Comparison of ENCODE assay signal across 14 cellular contexts in genomic region chr12:107135177-107135576, GRCh38. TPM values are rescaled to one million over a fixed set of nuclear protein-coding genes. Genes with fewer than 3 reads are reported as not detected.
DNase-seq lines count a peak whose midpoint lies in the region; TF ChIP-seq lines count a peak whose summit lies in the region.
"Had no signal": no experiment of that assay in that cellular context is flagged by ENCODE, and none has a peak within 500 bp of the region (broad histone marks: within the 10 kb centered on the region; RNA-seq: fewer than 3 reads in every experiment).

No MANE protein-coding gene starts in this region.

- H3K27me3 Mint-ChIP-seq in endodermal cell (ENCODE audit: insufficient read depth), result peaks cover 22% of the 10 kb centered on the region
- H3K27me3 Mint-ChIP-seq: CD4-positive, alpha-beta T cell had no signal

- DNase-seq in NCI-H146 treated with DMSO at 0.1 percent for 48 hours (lab: John Stamatoyannopoulos, UW; ENCODE audit: unreplicated experiment), result peak; percentile 29
- peak; percentile 83 for DNase-seq in endodermal cell
- peak; percentile 58 for DNase-seq in osteoblast (ENCODE audit: insufficient read length, low spot score, missing footprints)
- no peak for DNase-seq in GM19240 (ENCODE audit: insufficient read length, low spot score)
- no peak for DNase-seq in activated CD4-positive, alpha-beta T cell treated with anti-CD3 and anti-CD28 coated beads, Interleukin-2, amount 50 U/mL, for 4 hours
- DNase-seq in GOT3 (lab: John Stamatoyannopoulos, UW), result no peak
- DNase-seq: IMR-90 had no signal

- no peak overlapping the region for H3K4me3 Mint-ChIP-seq in endodermal cell
- H3K4me3 Mint-ChIP-seq: CD4-positive, alpha-beta T cell had no signal

- no peaks in the 10 kb centered on the region for H3K79me2 ChIP-seq in osteoblast (ENCODE audit: insufficient read depth, low read length)

- no peaks in the 10 kb centered on the region for H4K20me1 ChIP-seq in osteoblast (ENCODE audit: insufficient read depth, low read length)

- no peak for TF ChIP-seq CTCF in endodermal cell (conservative IDR thresholded peaks at IDR 0.05)
- no peak for TF ChIP-seq CTCF in osteoblast (IDR thresholded peaks at IDR 0.05; ENCODE audit: extremely low read depth, low read depth, low read length)

- H3K4me2 ChIP-seq in osteoblast (ENCODE audit: insufficient read depth, low read length), result no peak overlapping the region
- H3K4me2 ChIP-seq: A549 had no signal

- H3K9me3 Mint-ChIP-seq in endodermal cell, result no peaks in the 10 kb centered on the region
- H3K9me3 Mint-ChIP-seq: CD4-positive, alpha-beta T cell had no signal

- no peak overlapping the region for H3K9ac ChIP-seq in HUES48 (ENCODE audit: low read depth, low read length)
- H3K9ac ChIP-seq in endodermal cell (ENCODE audit: extremely low read depth, low read length, poor library complexity, severe bottlenecking), result no peak overlapping the region

- H3K36me3 ChIP-seq in HUES48 (ENCODE audit: control insufficient read depth, insufficient read depth, low read length), result no peaks in the 10 kb centered on the region
- no peaks in the 10 kb centered on the region for H3K36me3 ChIP-seq in endodermal cell (ENCODE audit: control insufficient read depth, insufficient read depth, low read length)
- H3K36me3 ChIP-seq in osteoblast (ENCODE audit: insufficient read depth, low read length), result no peaks in the 10 kb centered on the region
- H3K36me3 ChIP-seq: HAP-1 had no signal

- WGBS in endodermal cell (ENCODE audit: insufficient coverage in 1 of 2, insufficient read length in 1 of 2), 2 experiments, result 97 to 100% methylated on average over 1 to 2 of the region's 2 CpGs

- H3K4me1 ChIP-seq in HUES48 (ENCODE audit: control insufficient read depth, insufficient read depth, low read length) (peaks cover 7% of the 10 kb centered on the region; the same call in 1 of the 2 replicates), endodermal cell (ENCODE audit: control insufficient read depth, insufficient read depth, low read length) (peaks cover 17% of the 10 kb centered on the region), osteoblast (ENCODE audit: insufficient read depth, low read length) (no peaks in the 10 kb centered on the region)
- H3K4me1 ChIP-seq: Caco-2 had no signal

- H3K36me3 Mint-ChIP-seq in endodermal cell (ENCODE audit: low read depth), result no peaks in the 10 kb centered on the region

- H3K27me3 ChIP-seq in HUES48 (ENCODE audit: control insufficient read depth, insufficient read depth, low read length) (no peaks in the 10 kb centered on the region), endodermal cell (ENCODE audit: control insufficient read depth, insufficient read depth, low read length, poor library complexity, severe bottlenecking) (no peaks in the 10 kb centered on the region), osteoblast (ENCODE audit: insufficient read depth, low read length) (peaks cover 4% of the 10 kb centered on the region)

- H3K4me3 ChIP-seq in HUES48 (ENCODE audit: low read depth, low read length) (no peak overlapping the region), endodermal cell (ENCODE audit: low read length) (no peak overlapping the region), osteoblast (ENCODE audit: insufficient read depth, low read length) (no peak overlapping the region)
- H3K4me3 ChIP-seq: A549, HAP-1, K562 had no signal

- no peak overlapping the region for H2AFZ ChIP-seq in osteoblast (ENCODE audit: low read length)

- H3K9me3 ChIP-seq in HUES48 (ENCODE audit: control insufficient read depth, insufficient read depth, low read length), result no peaks in the 10 kb centered on the region
- peaks cover 7% of the 10 kb centered on the region for H3K9me3 ChIP-seq in endodermal cell (ENCODE audit: control insufficient read depth, low read length)
- H3K9me3 ChIP-seq in osteoblast (ENCODE audit: low read depth, low read length), result no peaks in the 10 kb centered on the region
- H3K9me3 ChIP-seq: A549, Caco-2, HAP-1 had no signal

- H3K27ac Mint-ChIP-seq in endodermal cell, result peak overlapping the region; percentile 91
- H3K27ac Mint-ChIP-seq: CD4-positive, alpha-beta T cell had no signal

- H3K27ac ChIP-seq in HUES48 (ENCODE audit: low read depth, low read length) (peak overlapping the region; percentile 25), endodermal cell (ENCODE audit: low read depth, low read length) (no peak overlapping the region), osteoblast (ENCODE audit: low read depth, low read length) (no peak overlapping the region)
- H3K27ac ChIP-seq: A549, C4-2B had no signal

- peaks cover 37% of the 10 kb centered on the region for H3K4me1 Mint-ChIP-seq in endodermal cell

RNA-seq across cellular contexts. Expression of gene CRY1, which starts 41.8 kb away (rescaled TPM):
- total RNA-seq in endodermal cell, result 10 to 100 TPM; 29.9 to 33.4 TPM
- polyA plus RNA-seq in endodermal cell (2013, experiment 1 of 2), result 26.3 TPM
- polyA plus RNA-seq in endodermal cell (2013, experiment 2 of 2), result 27.7 TPM
- 16.2 and 18.1 TPM in 2 replicates for total RNA-seq in osteoblast

Comparison
In these comparisons a context has a peak if more than half of its experiments do, and no peak if none do; other contexts are left out.
1. DNase-seq: peak in NCI-H146 treated with DMSO at 0.1 percent for 48 hours (single experiment), endodermal cell (single experiment) and osteoblast (single experiment); none in GM19240 (single experiment), activated CD4-positive, alpha-beta T cell treated with anti-CD3 and anti-CD28 coated beads, Interleukin-2, amount 50 U/mL, for 4 hours (0 of 2) and GOT3 (single experiment).